In genomic region chr11:9759519-9760179, GRCh38 we compare ENCODE assay signal across 8 cellular contexts.
DNase-seq lines count a peak whose midpoint lies in the region; ATAC-seq lines count a peak whose summit lies in the region.

No MANE protein-coding gene starts in this region.

- H3K27me3 Mint-ChIP-seq in activated CD4-positive, alpha-beta T cell treated with anti-CD3 and anti-CD28 coated beads, Interleukin-2, amount 10 ng/mL, durations not matched to agents 7 days and 5 days, result no peaks in the 10 kb centered on the region

- DNase-seq in GM04503 (ENCODE audit: low read depth), result peak; percentile 98
- peak; percentile 87 for DNase-seq in NCI-H345 (lab: John Stamatoyannopoulos, UW)
- peak; percentile 83 for DNase-seq in activated CD4-positive, alpha-beta T cell treated with anti-CD3 and anti-CD28 coated beads, Interleukin-2, amount 10 ng/mL, durations not matched to agents 7 days and 5 days
- peak; percentile 89 for DNase-seq in dedifferentiated amniotic fluid mesenchymal stem cell (ENCODE audit: extremely low spot score)
- peak; percentile 97 to 98 for DNase-seq in lung microvascular endothelial cell (ENCODE audit: low read depth in 2 of 2)
- DNase-seq in stimulated activated CD8-positive, alpha-beta memory T cell treated with anti-CD3 and anti-CD28 coated beads, Interleukin-15, amount 100 ng/mL, for 1 hour (ENCODE audit: low read depth), result peak; percentile 77

- POLR2A ChIA-PET in activated CD4-positive, alpha-beta T cell treated with anti-CD3 and anti-CD28 coated beads, Interleukin-2, amount 10 ng/mL, durations not matched to agents 7 days and 5 days (lab: Charles Lee), result no interaction called here

- ATAC-seq in HG02642 (IDR thresholded peaks at IDR 0.05; ENCODE audit: poor library complexity, unreplicated experiment) (peak; percentile 46), HG03095 (IDR thresholded peaks at IDR 0.05; ENCODE audit: unreplicated experiment) (no peak)

- peak overlapping the region; percentile 81 for H3K27ac Mint-ChIP-seq in activated CD4-positive, alpha-beta T cell treated with anti-CD3 and anti-CD28 coated beads, Interleukin-2, amount 10 ng/mL, durations not matched to agents 7 days and 5 days

- H3K9me3 Mint-ChIP-seq in activated CD4-positive, alpha-beta T cell treated with anti-CD3 and anti-CD28 coated beads, Interleukin-2, amount 10 ng/mL, durations not matched to agents 7 days and 5 days, result no peaks in the 10 kb centered on the region

- CTCF ChIA-PET in activated CD4-positive, alpha-beta T cell treated with anti-CD3 and anti-CD28 coated beads, Interleukin-2, amount 10 ng/mL, durations not matched to agents 7 days and 5 days (lab: Charles Lee), result interaction anchor here (0.6 to 3.6 kb wide), 13 partner anchors 11 to 1183 kb away, joined by 3 to 45 read pairs (median 4); partner anchors contain the start of gene ADM

- H3K4me1 Mint-ChIP-seq in activated CD4-positive, alpha-beta T cell treated with anti-CD3 and anti-CD28 coated beads, Interleukin-2, amount 10 ng/mL, durations not matched to agents 7 days and 5 days, result peaks cover 35% of the 10 kb centered on the region

- peak overlapping the region; percentile 69 for H3K4me3 Mint-ChIP-seq in activated CD4-positive, alpha-beta T cell treated with anti-CD3 and anti-CD28 coated beads, Interleukin-2, amount 10 ng/mL, durations not matched to agents 7 days and 5 days

- no peaks in the 10 kb centered on the region for H3K36me3 Mint-ChIP-seq in activated CD4-positive, alpha-beta T cell treated with anti-CD3 and anti-CD28 coated beads, Interleukin-2, amount 10 ng/mL, durations not matched to agents 7 days and 5 days (ENCODE audit: low read depth)
